ENCODE assay signal across 21 cellular contexts in genomic region chr4:143082698-143083097, GRCh38.
DNase-seq lines count a peak whose midpoint lies in the region; ATAC-seq and TF ChIP-seq lines count a peak whose summit lies in the region.
"Had no signal": no experiment of that assay in that cellular context is flagged by ENCODE, and none has a peak within 500 bp of the region (broad histone marks: within the 10 kb centered on the region; RNA-seq: fewer than 3 reads in every experiment).

No MANE protein-coding gene starts in this region.

- H4K20me1 ChIP-seq in mammary epithelial cell (ENCODE audit: insufficient read depth, low read length): no peaks in the 10 kb centered on the region
- H4K20me1 ChIP-seq: BLaER1 treated with 17β-estradiol and CSF1 and Interleukin-3, amounts not matched to agents 10 nM and 100 nM had no signal

- ATAC-seq in left colon (peak; percentile 54), HG03460 (IDR thresholded peaks at IDR 0.05; ENCODE audit: unreplicated experiment) (no peak), HG03565 (IDR thresholded peaks at IDR 0.05; ENCODE audit: unreplicated experiment) (no peak)
- ATAC-seq: GM23338 had no signal

- no peaks in the 10 kb centered on the region for H3K79me2 ChIP-seq in mammary epithelial cell (ENCODE audit: insufficient read depth, low read length)
- no peaks in the 10 kb centered on the region for H3K79me2 ChIP-seq in trophoblast cell (ENCODE audit: control insufficient read depth, insufficient read depth, low read length, poor library complexity)

- dilution Hi-C loops in mammary epithelial cell (cut with HindIII; ENCODE audit: low sequenced_read_pairs): no loop called here

- no peak overlapping the region for H3K23ac ChIP-seq in trophoblast cell (ENCODE audit: low read length)

- peaks cover 8% of the 10 kb centered on the region for H3K4me1 Mint-ChIP-seq in MCF 10A (ENCODE audit: insufficient read depth, unreplicated experiment)
- H3K4me1 Mint-ChIP-seq in activated CD4-positive, alpha-beta memory T cell treated with anti-CD3 and anti-CD28 coated beads for 36 hours (ENCODE audit: low read depth): no peaks in the 10 kb centered on the region
- H3K4me1 Mint-ChIP-seq: CD8-positive, alpha-beta memory T cell; GM23338 had no signal

- H2AFZ ChIP-seq in mammary epithelial cell (ENCODE audit: low read depth, low read length): no peak overlapping the region
- no peak overlapping the region for H2AFZ ChIP-seq in trophoblast cell (ENCODE audit: insufficient read depth, low read length, poor library complexity)
- H2AFZ ChIP-seq: GM23338 had no signal

- H4K91ac ChIP-seq in trophoblast cell (ENCODE audit: low read depth, low read length): no peak overlapping the region

- WGBS in mammary epithelial cell (ENCODE audit: low coverage, missing lambda C conversion rate): 59% methylated on average over 1 of the region's 1 CpG
- no CpG with 5 or more reads among the region's 1 CpG for WGBS in trophoblast cell (ENCODE audit: extremely low coverage, insufficient coverage, insufficient read length)

- no peak overlapping the region for H3K9ac ChIP-seq in mammary epithelial cell (ENCODE audit: insufficient read depth, low read length)
- H3K9ac ChIP-seq in trophoblast cell (ENCODE audit: low read length): no peak overlapping the region
- H3K9ac ChIP-seq: BLaER1 treated with 17β-estradiol and CSF1 and Interleukin-3, amounts not matched to agents 10 nM and 100 nM had no signal

- H2BK120ac ChIP-seq in trophoblast cell (ENCODE audit: insufficient read depth, low read length, poor library complexity): no peak overlapping the region

- H4K12ac ChIP-seq in trophoblast cell (ENCODE audit: low read depth, low read length): no peak overlapping the region

- CTCF ChIA-PET in MCF 10A (lab: Yijun Ruan, JAX): interaction anchor here (0.7 to 1.8 kb wide), 3 partner anchors 97 to 232 kb away, joined by 3 to 11 read pairs (median 3); no protein-coding TSS in a partner anchor
- CTCF ChIA-PET in mammary epithelial cell (lab: Charles Lee; ENCODE audit: low non-redundant PET): no interaction called here
- CTCF ChIA-PET in activated CD4-positive, alpha-beta memory T cell treated with anti-CD3 and anti-CD28 coated beads for 36 hours (lab: Charles Lee): no interaction called here

- H3K36me3 Mint-ChIP-seq in MCF 10A (ENCODE audit: insufficient read depth, unreplicated experiment): no peaks in the 10 kb centered on the region
- H3K36me3 Mint-ChIP-seq in activated CD4-positive, alpha-beta memory T cell treated with anti-CD3 and anti-CD28 coated beads for 36 hours: no peaks in the 10 kb centered on the region
- H3K36me3 Mint-ChIP-seq: CD14-positive monocyte; CD8-positive, alpha-beta memory T cell had no signal

- no peak overlapping the region for H3K14ac ChIP-seq in trophoblast cell (ENCODE audit: low read length)

- no peaks in the 10 kb centered on the region for H3K9me3 ChIP-seq in mammary epithelial cell (replicated peaks; ENCODE audit: insufficient read depth, low read length)
- peaks cover 1% of the 10 kb centered on the region for H3K9me3 ChIP-seq in trophoblast cell (ENCODE audit: insufficient read depth, low read depth, low read length)
- H3K9me3 ChIP-seq: BE2C; BLaER1 treated with 17β-estradiol and CSF1 and Interleukin-3, amounts not matched to agents 10 nM and 100 nM; HAP-1 had no signal

- H3K4me3 ChIP-seq in mammary epithelial cell (replicated peaks in 1 of 3; ENCODE audit: insufficient read depth in 1 of 3, low read depth in 2 of 3, low read length in 3 of 3): no peak overlapping the region
- no peak overlapping the region for H3K4me3 ChIP-seq in trophoblast cell (ENCODE audit: low read depth, low read length)
- H3K4me3 ChIP-seq: BLaER1 treated with 17β-estradiol and CSF1 and Interleukin-3, amounts not matched to agents 10 nM and 100 nM; GM23338; HAP-1 had no signal

- BruUV-seq in MCF 10A (replicated peaks; lab: Mats Ljungman, UMichigan) (no TSS peak), mammary epithelial cell (replicated peaks; lab: Mats Ljungman, UMichigan) (no TSS peak)

- H4K8ac ChIP-seq in trophoblast cell (ENCODE audit: low read depth, low read length): no peak overlapping the region

- no peak overlapping the region for H3K4me2 ChIP-seq in mammary epithelial cell (ENCODE audit: insufficient read depth, low read depth, low read length)
- no peak overlapping the region for H3K4me2 ChIP-seq in trophoblast cell (ENCODE audit: low read length)
- H3K4me2 ChIP-seq: BLaER1 treated with 17β-estradiol and CSF1 and Interleukin-3, amounts not matched to agents 10 nM and 100 nM; GM23338 had no signal

- no peaks in the 10 kb centered on the region for H3K27me3 Mint-ChIP-seq in MCF 10A (ENCODE audit: insufficient read depth, unreplicated experiment)
- H3K27me3 Mint-ChIP-seq in activated CD4-positive, alpha-beta memory T cell treated with anti-CD3 and anti-CD28 coated beads for 36 hours: peaks cover 3% of the 10 kb centered on the region

- DNase-seq in MCF 10A (ENCODE audit: unreplicated experiment) (peak; percentile 31), mammary epithelial cell (no peak), left colon (no peak), trophoblast cell (peak; percentile 23 to 79), cortex of kidney (lab: John Stamatoyannopoulos, UW) (no peak)
- no peak for DNase-seq in activated CD4-positive, alpha-beta memory T cell treated with anti-CD3 and anti-CD28 coated beads for 36 hours
- DNase-seq: AML-193; BE2C; CD4-positive, alpha-beta T cell; CD8-positive, alpha-beta memory T cell; DMS53; DMS79 treated with DMSO at 0.1 percent for 48 hours; GF-D8; HFFc6 had no signal

- no peak overlapping the region for H2AK5ac ChIP-seq in trophoblast cell (ENCODE audit: low read length)

- H3K27me3 ChIP-seq in mammary epithelial cell (ENCODE audit: insufficient read depth, low read length) (peaks cover 7% of the 10 kb centered on the region), trophoblast cell (ENCODE audit: insufficient read depth, low read length) (no peaks in the 10 kb centered on the region)
- H3K27me3 ChIP-seq: BE2C; BLaER1 treated with 17β-estradiol and CSF1 and Interleukin-3, amounts not matched to agents 10 nM and 100 nM had no signal

- no peak overlapping the region for H3K4ac ChIP-seq in trophoblast cell (ENCODE audit: low read depth, low read length)

- no peaks in the 10 kb centered on the region for H3K9me3 Mint-ChIP-seq in MCF 10A (ENCODE audit: unreplicated experiment)
- H3K9me3 Mint-ChIP-seq in activated CD4-positive, alpha-beta memory T cell treated with anti-CD3 and anti-CD28 coated beads for 36 hours: no peaks in the 10 kb centered on the region
- H3K9me3 Mint-ChIP-seq: CD14-positive monocyte; CD4-positive, alpha-beta T cell; CD8-positive, alpha-beta memory T cell; GM23338; HFFc6 had no signal

- no peak overlapping the region for H3K4me3 Mint-ChIP-seq in MCF 10A (ENCODE audit: unreplicated experiment)
- H3K4me3 Mint-ChIP-seq in activated CD4-positive, alpha-beta memory T cell treated with anti-CD3 and anti-CD28 coated beads for 36 hours: no peak overlapping the region
- H3K4me3 Mint-ChIP-seq: CD14-positive monocyte; CD4-positive, alpha-beta T cell; CD8-positive, alpha-beta memory T cell; GM23338; HFFc6 had no signal

- no peaks in the 10 kb centered on the region for H3K36me3 ChIP-seq in mammary epithelial cell (ENCODE audit: insufficient read depth, low read length)
- no peaks in the 10 kb centered on the region for H3K36me3 ChIP-seq in trophoblast cell (ENCODE audit: control insufficient read depth in 1 of 2, insufficient read depth in 2 of 2, low read length in 2 of 2)
- H3K36me3 ChIP-seq: BE2C; BLaER1 treated with 17β-estradiol and CSF1 and Interleukin-3, amounts not matched to agents 10 nM and 100 nM; HAP-1 had no signal

- H3K27ac ChIP-seq in mammary epithelial cell (ENCODE audit: insufficient read depth, low read depth, low read length): no peak overlapping the region
- H3K27ac ChIP-seq in trophoblast cell (ENCODE audit: low read depth, low read length): no peak overlapping the region
- H3K27ac ChIP-seq: 22Rv1; BLaER1 treated with 17β-estradiol and CSF1 and Interleukin-3, amounts not matched to agents 10 nM and 100 nM had no signal

- POLR2A ChIA-PET in MCF 10A (lab: Yijun Ruan, JAX): no interaction called here
- POLR2A ChIA-PET in activated CD4-positive, alpha-beta memory T cell treated with anti-CD3 and anti-CD28 coated beads for 36 hours (lab: Charles Lee): no interaction called here

- no peak overlapping the region for H3K18ac ChIP-seq in trophoblast cell (ENCODE audit: low read length)

- peaks cover 2% of the 10 kb centered on the region for H3K79me1 ChIP-seq in trophoblast cell (ENCODE audit: low read length)

- intact Hi-C loops in MCF 10A (cut with micrococcal nuclease): loop anchor here (10.0 kb wide), 1 partner anchor 728 kb away; no protein-coding TSS in a partner anchor
- intact Hi-C loops in mammary epithelial cell (cut with micrococcal nuclease): no loop called here
- intact Hi-C loops in left colon (cut with DNase I, micrococcal nuclease): no loop called here
- intact Hi-C loops in activated CD4-positive, alpha-beta memory T cell treated with anti-CD3 and anti-CD28 coated beads for 36 hours (cut with micrococcal nuclease): no loop called here

- in situ Hi-C loops in mammary epithelial cell (cut with MboI; ENCODE audit: low sequenced_read_pairs in 2 of 2): no loop called here

- H2BK5ac ChIP-seq in trophoblast cell (ENCODE audit: low read depth, low read length, poor library complexity): no peak overlapping the region

- H3K4me1 ChIP-seq in mammary epithelial cell (ENCODE audit: insufficient read depth, low read length): no peaks in the 10 kb centered on the region
- H3K4me1 ChIP-seq in trophoblast cell (ENCODE audit: control insufficient read depth in 1 of 2, insufficient read depth in 2 of 2, low read length in 2 of 2): peaks cover 4 to 8% of the 10 kb centered on the region in 2 experiments
- H3K4me1 ChIP-seq: BE2C; BLaER1 treated with 17β-estradiol and CSF1 and Interleukin-3, amounts not matched to agents 10 nM and 100 nM; HAP-1 had no signal

- H2BK12ac ChIP-seq in trophoblast cell (ENCODE audit: low read length): no peak overlapping the region

- no peak overlapping the region for H3K27ac Mint-ChIP-seq in MCF 10A (ENCODE audit: low read depth, unreplicated experiment)
- H3K27ac Mint-ChIP-seq in activated CD4-positive, alpha-beta memory T cell treated with anti-CD3 and anti-CD28 coated beads for 36 hours: no peak overlapping the region
- H3K27ac Mint-ChIP-seq: CD14-positive monocyte; CD4-positive, alpha-beta T cell; CD8-positive, alpha-beta memory T cell; GM23338; HFFc6 had no signal

- TF ChIP-seq CTCF in MCF 10A (IDR thresholded peaks at IDR 0.05; ENCODE audit: unreplicated experiment) (no peak), mammary epithelial cell (conservative IDR thresholded peaks at IDR 0.05 in 1 of 2, IDR thresholded peaks at IDR 0.05 in 1 of 2; ENCODE audit: extremely low read depth in 1 of 2, insufficient read depth in 1 of 2, low read depth in 1 of 2, low read length in 2 of 2) (no peak)

Comparison
In these comparisons a context has a peak if more than half of its experiments do, and no peak if none do; other contexts are left out.
1. DNase-seq: peak in MCF 10A (single experiment) and trophoblast cell (2 of 2); none in mammary epithelial cell (single experiment), left colon (0 of 2), cortex of kidney (single experiment) and activated CD4-positive, alpha-beta memory T cell treated with anti-CD3 and anti-CD28 coated beads for 36 hours (single experiment).